In the genomic region with DNA sequence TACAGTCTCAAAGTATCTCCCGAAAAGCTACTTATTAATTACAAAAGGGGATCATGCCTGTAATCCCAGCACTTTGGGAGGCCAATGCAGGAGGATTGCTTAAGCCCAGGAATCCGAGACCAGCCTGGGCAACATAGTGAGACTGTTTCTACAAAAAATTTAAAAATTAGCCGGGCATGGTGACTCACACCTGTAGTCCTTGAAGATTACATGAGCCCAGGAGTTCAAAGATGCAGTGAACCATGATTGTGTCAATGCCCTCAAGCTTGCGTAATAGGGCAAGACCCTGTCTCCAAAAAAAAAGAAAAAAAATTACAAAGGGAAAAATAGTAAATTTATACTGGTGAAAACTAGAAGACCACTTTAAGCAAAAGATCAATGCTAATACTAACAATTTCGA, we compare ENCODE assay signal across 23 cellular contexts.
"Had no signal": no experiment of that assay in that cellular context is flagged by ENCODE, and none has a peak within 500 bp of the region (broad histone marks: within the 10 kb centered on the region; RNA-seq: fewer than 3 reads in every experiment).

No MANE protein-coding gene starts in this region.

- H3K27me3 ChIP-seq: left lung, spleen, upper lobe of right lung had no signal

- H3K27me3 Mint-ChIP-seq: activated CD4-positive, alpha-beta T cell treated with anti-CD3 and anti-CD28 coated beads for 36 hours; activated naive CD8-positive, alpha-beta T cell; activated T-helper 17 cell treated with anti-CD3 and anti-CD28 coated beads, Interleukin-2, amount 50 U/mL, for 72 hours; progenitor cell of endocrine pancreas had no signal

- H3K4me3 Mint-ChIP-seq: activated CD4-positive, alpha-beta T cell treated with anti-CD3 and anti-CD28 coated beads for 36 hours; activated naive CD8-positive, alpha-beta T cell; activated T-cell treated with anti-CD3 and anti-CD28 coated beads, Interleukin-2, amount 50 U/mL, for 24 hours; activated T-helper 17 cell treated with anti-CD3 and anti-CD28 coated beads, Interleukin-2, amount 50 U/mL, for 72 hours; naive thymus-derived CD4-positive, alpha-beta T cell; neural crest cell; T-cell; WTC11 had no signal

- H3K27ac Mint-ChIP-seq: activated CD4-positive, alpha-beta T cell treated with anti-CD3 and anti-CD28 coated beads for 36 hours; activated naive CD8-positive, alpha-beta T cell; activated T-cell treated with anti-CD3 and anti-CD28 coated beads, Interleukin-2, amount 50 U/mL, for 24 hours; activated T-helper 17 cell treated with anti-CD3 and anti-CD28 coated beads, Interleukin-2, amount 50 U/mL, for 72 hours; naive thymus-derived CD4-positive, alpha-beta T cell; progenitor cell of endocrine pancreas; T-cell; WTC11 had no signal

- H3K36me3 ChIP-seq: left lung, spleen, thoracic aorta, upper lobe of right lung had no signal

- H3K36me3 Mint-ChIP-seq: activated naive CD8-positive, alpha-beta T cell; T-cell; WTC11 had no signal

- H3K4me3 ChIP-seq: coronary artery, left lung, spleen, thoracic aorta, upper lobe of right lung had no signal

- H3K9me3 ChIP-seq: left lung, spleen, thoracic aorta, upper lobe of right lung had no signal

- H3K4me1 ChIP-seq: upper lobe of right lung had no signal

- DNase-seq: activated CD4-positive, alpha-beta T cell treated with anti-CD3 and anti-CD28 coated beads for 36 hours; activated CD4-positive, alpha-beta T cell treated with anti-CD3 and anti-CD28 coated beads, Interleukin-2, amount 50 U/mL, for 4 hours; activated CD8-positive, alpha-beta memory T cell treated with anti-CD3 and anti-CD28 coated beads for 24 hours; activated CD8-positive, alpha-beta memory T cell treated with anti-CD3 and anti-CD28 coated beads, Interleukin-2, amount 50 U/mL, for 4 hours; activated T-cell treated with anti-CD3 and anti-CD28 coated beads, Interleukin-2, amount 50 U/mL, for 24 hours; amniotic stem cell; cerebellar nuclear complex; foreskin fibroblast; left lung; naive thymus-derived CD4-positive, alpha-beta T cell; stimulated activated CD4-positive, alpha-beta T cell treated with anti-CD3 and anti-CD28 coated beads, Interleukin-4, amount 100 ng/mL, for 1 hour; stimulated activated naive CD4-positive, alpha-beta T cell; T-cell; upper lobe of right lung had no signal

- H3K9me3 Mint-ChIP-seq: activated T-cell treated with anti-CD3 and anti-CD28 coated beads, Interleukin-2, amount 50 U/mL, for 24 hours; activated T-helper 17 cell treated with anti-CD3 and anti-CD28 coated beads, Interleukin-2, amount 50 U/mL, for 72 hours; neural crest cell; T-cell; WTC11 had no signal

- ATAC-seq: activated CD4-positive, alpha-beta T cell treated with anti-CD3 and anti-CD28 coated beads for 36 hours; activated T-helper 17 cell treated with anti-CD3 and anti-CD28 coated beads, Interleukin-2, amount 50 U/mL, for 72 hours; left lung; naive thymus-derived CD4-positive, alpha-beta T cell; T-cell; upper lobe of right lung; WTC11 had no signal

- H3K27ac ChIP-seq: coronary artery, epithelial cell of prostate, left lung, spleen, thoracic aorta, upper lobe of right lung had no signal
